Comparison of ENCODE assay signal across 16 cellular contexts in the genomic region with DNA sequence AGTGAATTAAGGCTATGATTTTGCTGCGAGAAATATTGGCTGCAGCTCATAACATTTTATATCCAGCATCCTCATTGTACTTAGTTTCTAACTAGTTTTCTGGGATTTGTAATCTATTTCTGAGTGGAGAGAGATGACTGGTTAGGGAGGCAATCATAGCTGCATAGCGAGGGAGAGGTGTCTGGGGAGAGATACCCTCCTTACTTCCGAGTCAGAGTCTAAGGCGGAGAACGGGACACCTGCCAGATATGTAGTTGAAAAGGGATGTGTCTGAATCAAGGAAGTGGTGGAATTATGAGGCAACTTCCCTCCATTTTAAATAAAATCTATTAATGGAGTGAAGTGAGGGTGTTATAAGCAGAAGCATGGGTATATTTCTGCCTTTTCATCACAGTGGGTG.
"Had no signal": no experiment of that assay in that cellular context is flagged by ENCODE, and none has a peak within 500 bp of the region (broad histone marks: within the 10 kb centered on the region; RNA-seq: fewer than 3 reads in every experiment).

No MANE protein-coding gene starts in this region.

- H3K4me3 ChIP-seq: esophagus squamous epithelium, gastroesophageal sphincter, left lung, lower lobe of right lung, neural progenitor cell, pancreas had no signal

- DNase-seq: effector memory CD8-positive, alpha-beta T cell; esophagus squamous epithelium; foreskin fibroblast; glutamatergic neuron; islet precursor cell; left lung; lower lobe of right lung; occipital lobe; pancreas; small intestine; stimulated activated CD4-positive, alpha-beta T cell treated with anti-CD3 and anti-CD28 coated beads, Interleukin-12 subunit alpha, Interleukin-12 subunit beta, amount 100 ng/mL, for 4 hours; stimulated activated naive CD4-positive, alpha-beta T cell treated with Interleukin-2 at 50 U/mL for 16 hours; trophoblast cell had no signal

- ATAC-seq: effector memory CD8-positive, alpha-beta T cell; gastroesophageal sphincter; left lung; natural killer cell treated with Interleukin-12 subunit alpha and Interleukin-12 subunit beta and Interleukin-15 and Interleukin-18, amount 100 ng/mL, for 72 hours; pancreas had no signal
